ENCODE assay signal across 36 cellular contexts in genomic region chr5:146748533-146748932, GRCh38.
A peak's percentile ranks its signal among the peaks of the same experiment; 100 is the strongest.
DNase-seq lines count a peak whose midpoint lies in the region; ATAC-seq, FAIRE-seq and TF ChIP-seq lines count a peak whose summit lies in the region.
"Had no signal": no experiment of that assay in that cellular context is flagged by ENCODE, and none has a peak within 500 bp of the region (broad histone marks: within the 10 kb centered on the region; RNA-seq: fewer than 3 reads in every experiment).

No MANE protein-coding gene starts in this region.

- H2BK20ac ChIP-seq in H1 (ENCODE audit: low read length) = no peak overlapping the region

- H3K4me2 ChIP-seq in SK-N-SH = no peak overlapping the region
- no peak overlapping the region for H3K4me2 ChIP-seq in K562 (ENCODE audit: insufficient read depth, low read length)
- H3K4me2 ChIP-seq in H1 (ENCODE audit: insufficient read depth in 1 of 2, low read depth in 2 of 2, low read length in 2 of 2) = no peak overlapping the region
- H3K4me2 ChIP-seq: A549; BLaER1; BLaER1 treated with 17β-estradiol and CSF1 and Interleukin-3, amounts not matched to agents 10 nM and 100 nM had no signal

- CTCF ChIA-PET in SK-N-SH (lab: Yijun Ruan, JAX) = interaction anchor here (0.8 kb wide), 1 partner anchor 14 kb away, joined by 3 read pairs; no protein-coding TSS in a partner anchor
- CTCF ChIA-PET in K562 (lab: Yijun Ruan, JAX; ENCODE audit: low intra/inter-chr PET ratio) = no interaction called here
- CTCF ChIA-PET in H1 (lab: Charles Lee; ENCODE audit: partially characterized antibody) = no interaction called here

- TF ChIP-seq RAD21 in SK-N-SH (IDR thresholded peaks at IDR 0.05; ENCODE audit: low read length) (no peak), K562 (CRISPR knock-in tag; conservative IDR thresholded peaks at IDR 0.05 in 1 of 2, IDR thresholded peaks at IDR 0.05 in 1 of 2) (no peak), H1 (IDR thresholded peaks at IDR 0.05 in 1 of 2, conservative IDR thresholded peaks at IDR 0.05 in 1 of 2; ENCODE audit: low read depth in 2 of 2, low read length in 2 of 2) (no peak)

- FAIRE-seq in K562 (lab: Jason Lieb, UNC) (no peak), H1 (lab: Jason Lieb, UNC) (no peak)
- FAIRE-seq: A204.1, A549 had no signal

- no peak overlapping the region for H3K23ac ChIP-seq in H1 (ENCODE audit: insufficient read length)

- H3K79me2 ChIP-seq in SK-N-SH (ENCODE audit: insufficient read depth) (no peaks in the 10 kb centered on the region), K562 (ENCODE audit: control insufficient read depth, insufficient read depth, low read length) (no peaks in the 10 kb centered on the region), H1 (ENCODE audit: control insufficient read depth in 1 of 2, insufficient read depth in 2 of 2, low read length in 2 of 2) (no peaks in the 10 kb centered on the region)

- H3K9me1 ChIP-seq in K562 (ENCODE audit: control insufficient read depth, insufficient read depth, low read length) = no peaks in the 10 kb centered on the region

- H4K20me1 ChIP-seq in SK-N-SH (ENCODE audit: insufficient read depth) (no peaks in the 10 kb centered on the region), K562 (replicated peaks; ENCODE audit: control insufficient read depth, insufficient read depth, low read length) (no peaks in the 10 kb centered on the region), H1 (replicated peaks in 1 of 2; ENCODE audit: control insufficient read depth in 1 of 2, insufficient read depth in 2 of 2, low read length in 2 of 2) (no peaks in the 10 kb centered on the region)
- H4K20me1 ChIP-seq: BLaER1; BLaER1 treated with 17β-estradiol and CSF1 and Interleukin-3, amounts not matched to agents 10 nM and 100 nM had no signal

- intact Hi-C loops in K562 (cut with micrococcal nuclease) = no loop called here

- H3K9me3 ChIP-seq in SK-N-SH = no peaks in the 10 kb centered on the region
- no peaks in the 10 kb centered on the region for H3K9me3 ChIP-seq in K562 (replicated peaks; ENCODE audit: control insufficient read depth, insufficient read depth, low read depth, low read length)
- H3K9me3 ChIP-seq in H1 (ENCODE audit: insufficient read depth in 2 of 2, low read depth in 1 of 2, low read length in 1 of 2) = peaks cover 0 to 6% of the 10 kb centered on the region in 2 experiments; a peak in 2 of 4 replicates
- H3K9me3 ChIP-seq: BE2C had no signal

- no peak overlapping the region for H4K91ac ChIP-seq in H1 (replicated peaks; ENCODE audit: insufficient read length, low read length)

- H3K27ac Mint-ChIP-seq in immature natural killer cell (peak overlapping the region in 4 of 6 donors; percentile 1 to 81 (median 36)), mesothelial cell of epicardium (no peak overlapping the region)
- H3K27ac Mint-ChIP-seq: B cell; CD14-positive monocyte; CD4-positive, alpha-beta T cell; CD4-positive, CD25-positive, alpha-beta regulatory T cell; CD8-positive, alpha-beta T cell had no signal

- H3K9me3 Mint-ChIP-seq in immature natural killer cell = peaks cover 0 to 1% (median 0%) of the 10 kb centered on the region in 6 donors
- H3K9me3 Mint-ChIP-seq in mesothelial cell of epicardium = peaks cover 8% of the 10 kb centered on the region

- H3K14ac ChIP-seq in H1 (ENCODE audit: insufficient read length) = no peak overlapping the region

- H3K9ac ChIP-seq in SK-N-SH (no peak overlapping the region), K562 (ENCODE audit: insufficient read depth in 1 of 2, low read depth in 2 of 2, low read length in 2 of 2) (no peak overlapping the region), H1 (replicated peaks in 1 of 4; ENCODE audit: extremely low read depth in 1 of 4, low read depth in 3 of 4, low read length in 3 of 4) (no peak overlapping the region)
- H3K9ac ChIP-seq: BLaER1; BLaER1 treated with 17β-estradiol and CSF1 and Interleukin-3, amounts not matched to agents 10 nM and 100 nM had no signal

- H2BK12ac ChIP-seq in H1 (ENCODE audit: low read depth, low read length) = no peak overlapping the region

- in situ Hi-C loops in K562 (cut with MboI) = no loop called here

- H3K36me3 ChIP-seq in SK-N-SH (replicated peaks in 1 of 2; ENCODE audit: control insufficient read depth in 1 of 2, insufficient read depth in 2 of 2, low read length in 1 of 2) (peaks cover 0 to 8% of the 10 kb centered on the region in 2 experiments), K562 (ENCODE audit: control insufficient read depth, insufficient read depth, low read length) (no peaks in the 10 kb centered on the region), H1 (ENCODE audit: control insufficient read depth in 2 of 4, insufficient read depth in 4 of 4, low read length in 3 of 4) (no peaks in the 10 kb centered on the region; a peak in 2 of 8 replicates)
- H3K36me3 ChIP-seq: BE2C; BLaER1; BLaER1 treated with 17β-estradiol and CSF1 and Interleukin-3, amounts not matched to agents 10 nM and 100 nM had no signal

- H3K27ac ChIP-seq in SK-N-SH (ENCODE audit: low read depth in 2 of 2, low read length in 1 of 2) = no peak overlapping the region
- no peak overlapping the region for H3K27ac ChIP-seq in K562 (ENCODE audit: extremely low read depth, low read depth, low read length)
- H3K27ac ChIP-seq in H1 (ENCODE audit: low read depth, low read length) = no peak overlapping the region
- H3K27ac ChIP-seq: 22Rv1; A549; BLaER1; BLaER1 treated with 17β-estradiol and CSF1 and Interleukin-3, amounts not matched to agents 10 nM and 100 nM; C4-2B had no signal

- no peaks in the 10 kb centered on the region for H3K9me2 ChIP-seq in SK-N-SH

- peaks cover 3 to 22% (median 17%) of the 10 kb centered on the region in 3 donors for H3K36me3 Mint-ChIP-seq in immature natural killer cell
- H3K36me3 Mint-ChIP-seq in mesothelial cell of epicardium = peaks cover 5% of the 10 kb centered on the region
- H3K36me3 Mint-ChIP-seq: CD14-positive monocyte had no signal

- TF ChIP-seq EP300 in SK-N-SH (IDR thresholded peaks at IDR 0.05; ENCODE audit: borderline replicate concordance in 1 of 2, low read depth in 1 of 2, low read length in 1 of 2) (no peak), K562 (IDR thresholded peaks at IDR 0.05; ENCODE audit: low read length) (no peak), H1 (IDR thresholded peaks at IDR 0.05; ENCODE audit: borderline replicate concordance in 1 of 2, low read depth in 2 of 2, low read length in 2 of 2) (no peak)

- H3K27me3 Mint-ChIP-seq in immature natural killer cell (ENCODE audit: low read depth in 3 of 3) = peaks cover 4 to 12% (median 5%) of the 10 kb centered on the region in 3 donors
- no peaks in the 10 kb centered on the region for H3K27me3 Mint-ChIP-seq in mesothelial cell of epicardium (ENCODE audit: low read depth)
- H3K27me3 Mint-ChIP-seq: B cell; CD4-positive, alpha-beta memory T cell; CD4-positive, alpha-beta T cell; CD4-positive, CD25-positive, alpha-beta regulatory T cell; CD8-positive, alpha-beta memory T cell had no signal

- H3K4me1 Mint-ChIP-seq in immature natural killer cell (peaks cover 71 to 85% of the 10 kb centered on the region in 2 donors), mesothelial cell of epicardium (peaks cover 28% of the 10 kb centered on the region)
- H3K4me1 Mint-ChIP-seq: B cell had no signal

- peaks cover 5% of the 10 kb centered on the region for H3F3A ChIP-seq in SK-N-SH (replicated peaks; ENCODE audit: insufficient read depth)

- H3K4me3 ChIP-seq in SK-N-SH (ENCODE audit: low read depth in 2 of 2, low read length in 1 of 2) (no peak overlapping the region), K562 (no peak overlapping the region), H1 (ENCODE audit: extremely low read depth in 1 of 4, insufficient read depth in 2 of 4, low read depth in 3 of 4, low read length in 4 of 4) (no peak overlapping the region)
- H3K4me3 ChIP-seq: A549; BLaER1; BLaER1 treated with 17β-estradiol and CSF1 and Interleukin-3, amounts not matched to agents 10 nM and 100 nM had no signal

- H3K79me1 ChIP-seq in H1 (ENCODE audit: low read depth, low read length) = no peaks in the 10 kb centered on the region

- no peak overlapping the region for H4K8ac ChIP-seq in H1 (ENCODE audit: extremely low read depth, insufficient read depth, low read length)

- TF ChIP-seq CTCF in SK-N-SH (IDR thresholded peaks at IDR 0.05) (no peak), K562 (IDR thresholded peaks at IDR 0.05 in 2 of 3, conservative IDR thresholded peaks at IDR 0.05 in 1 of 3; ENCODE audit: insufficient read depth in 2 of 3, low read depth in 1 of 3, low read length in 3 of 3) (no peak), H1 (IDR thresholded peaks at IDR 0.05; ENCODE audit: control extremely low read depth in 1 of 3, insufficient read depth in 1 of 3, low read depth in 1 of 3, low read length in 3 of 3) (no peak), mesothelial cell of epicardium (IDR thresholded peaks at IDR 0.05; ENCODE audit: unreplicated experiment) (no peak)

- H2BK5ac ChIP-seq in H1 (ENCODE audit: low read depth, low read length) = no peak overlapping the region

- no peak overlapping the region for H4K5ac ChIP-seq in H1 (ENCODE audit: insufficient read length, low read depth, low read length)

- no peak overlapping the region for H2AFZ ChIP-seq in SK-N-SH (ENCODE audit: low read depth)
- H2AFZ ChIP-seq in K562 (ENCODE audit: low read depth, low read length) = no peak overlapping the region
- no peak overlapping the region for H2AFZ ChIP-seq in H1 (ENCODE audit: low read length)

- no peak overlapping the region for H2BK120ac ChIP-seq in H1 (replicated peaks; ENCODE audit: low read depth, low read length)

- H2AK5ac ChIP-seq in H1 (ENCODE audit: low read depth, low read length) = no peak overlapping the region

- ATAC-seq in SK-N-SH treated with all-trans-retinoic acid at 6 μM for 48 hours = no peak
- ATAC-seq in K562 = no peak
- ATAC-seq in HG02798 (IDR thresholded peaks at IDR 0.05; ENCODE audit: poor library complexity, unreplicated experiment) = no peak
- ATAC-seq: A549; CD8-positive, alpha-beta T cell had no signal

- H3K27me3 ChIP-seq in SK-N-SH (ENCODE audit: insufficient read depth) (no peaks in the 10 kb centered on the region), K562 (ENCODE audit: control insufficient read depth in 2 of 2, insufficient read depth in 2 of 2, low read length in 2 of 2) (no peaks in the 10 kb centered on the region), H1 (replicated peaks in 1 of 4; ENCODE audit: control insufficient read depth in 3 of 4, extremely low read depth in 1 of 4, insufficient read depth in 3 of 4, low read length in 3 of 4) (no peaks in the 10 kb centered on the region)
- H3K27me3 ChIP-seq: BE2C; BLaER1; BLaER1 treated with 17β-estradiol and CSF1 and Interleukin-3, amounts not matched to agents 10 nM and 100 nM had no signal

- POLR2A ChIA-PET in SK-N-SH (lab: Yijun Ruan, JAX) (no interaction called here), K562 (lab: Yijun Ruan, JAX) (no interaction called here), H1 (lab: Charles Lee; ENCODE audit: partially characterized antibody) (no interaction called here)

- no peak overlapping the region for H3K18ac ChIP-seq in H1 (ENCODE audit: extremely low read depth, low read length)

- no peak overlapping the region for H3K4ac ChIP-seq in H1 (replicated peaks; ENCODE audit: insufficient read length, low read depth, low read length)

- BruUV-seq in K562 (replicated peaks; lab: Mats Ljungman, UMichigan) = no TSS peak

- H3K4me3 Mint-ChIP-seq in immature natural killer cell (no peak overlapping the region), mesothelial cell of epicardium (no peak overlapping the region)
- H3K4me3 Mint-ChIP-seq: B cell; CD14-positive monocyte; CD4-positive, alpha-beta memory T cell; CD4-positive, alpha-beta T cell; CD4-positive, CD25-positive, alpha-beta regulatory T cell; CD8-positive, alpha-beta T cell had no signal

- H3K4me1 ChIP-seq in SK-N-SH (ENCODE audit: control insufficient read depth in 1 of 2, insufficient read depth in 2 of 2, low read depth in 1 of 2, low read length in 1 of 2) (peaks cover 0 to 12% of the 10 kb centered on the region in 2 experiments; a peak in 2 of 4 replicates), K562 (replicated peaks in 1 of 2; ENCODE audit: control insufficient read depth in 2 of 2, insufficient read depth in 2 of 2, low read length in 2 of 2) (no peaks in the 10 kb centered on the region), H1 (replicated peaks in 1 of 4; ENCODE audit: control insufficient read depth in 3 of 4, insufficient read depth in 4 of 4, low read length in 3 of 4) (peaks cover 0 to 4% (median 0%) of the 10 kb centered on the region in 4 experiments; a peak in 2 of 7 replicates)
- H3K4me1 ChIP-seq: A549, Caco-2 had no signal

- DNase-seq in SK-N-SH (no peak), K562 (ENCODE audit: extremely low read depth in 1 of 4, low spot score in 3 of 4) (no peak), H1 (ENCODE audit: low read depth in 1 of 2, low spot score in 2 of 2) (no peak), immature natural killer cell (no peak), globus pallidus (ENCODE audit: low spot score) (no peak), mesothelial cell of epicardium (ENCODE audit: low spot score in 2 of 2, unreplicated experiment in 2 of 2) (no peak)
- DNase-seq: 8988T; ACHN; AML-193; BE2C; C1 segment of cervical spinal cord; Caco-2; Calu3; CD4-positive, alpha-beta memory T cell; CD4-positive, alpha-beta T cell; CD4-positive, CD25-positive, alpha-beta regulatory T cell; CD8-positive, alpha-beta memory T cell; CD8-positive, alpha-beta T cell; COR-L47; DMS 273 treated with DMSO at 0.1 percent for 48 hours; DMS153; DMS53; DMS79; DMS79 treated with DMSO at 0.1 percent for 48 hours; DND-41; EL had no signal

- no peak for TF ChIP-seq POLR2A in K562 (conservative IDR thresholded peaks at IDR 0.05)
- TF ChIP-seq POLR2A in H1 (IDR thresholded peaks at IDR 0.05; ENCODE audit: control extremely low read depth in 1 of 2, low read depth in 2 of 2, low read length in 2 of 2) = no peak

- 88% methylated on average over 1 of the region's 1 CpG for WGBS in SK-N-SH (ENCODE audit: low lambda C conversion rate)
- WGBS in K562 (ENCODE audit: insufficient coverage, low coverage, missing lambda C conversion rate) = 0% methylated on average over 1 of the region's 1 CpG
- 92% methylated on average over 1 of the region's 1 CpG; no CpG with 5 or more reads in 1 of the 2 experiments for WGBS in H1 (ENCODE audit: extremely low coverage in 1 of 2, insufficient coverage in 1 of 2, insufficient read length in 1 of 2, insufficient replicate concordance in 2 of 2, low coverage in 1 of 2, low lambda C conversion rate in 2 of 2, missing lambda C conversion rate in 1 of 2), 2 experiments

- no peaks in the 10 kb centered on the region for H3K23me2 ChIP-seq in H1 (ENCODE audit: low read depth, low read length)

- no peak overlapping the region for H3K56ac ChIP-seq in H1 (replicated peaks; ENCODE audit: insufficient read length, low read depth, low read length)

- H2BK15ac ChIP-seq in H1 (ENCODE audit: low read length) = no peak overlapping the region
